Comparison of ENCODE assay signal across 1 cellular context in the genomic region with DNA sequence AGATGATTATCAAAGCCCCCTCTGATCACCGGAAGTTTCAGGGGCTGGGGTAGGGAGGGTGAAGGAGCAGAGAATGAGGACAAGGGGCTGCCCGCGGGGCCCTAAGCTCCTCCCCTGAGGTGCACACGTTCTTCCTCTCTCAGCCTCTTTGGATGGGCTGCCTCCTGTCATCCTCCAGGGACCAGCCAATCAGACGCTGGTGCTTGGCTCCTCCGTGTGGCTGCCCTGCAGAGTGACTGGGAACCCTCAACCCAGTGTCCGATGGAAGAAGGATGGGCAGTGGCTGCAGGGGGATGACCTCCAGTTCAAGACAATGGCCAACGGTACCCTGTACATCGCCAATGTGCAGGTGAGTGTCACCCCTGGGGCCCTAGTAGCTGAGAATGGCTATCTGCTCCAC.
TF ChIP-seq lines count a peak whose summit lies in the region.

No MANE protein-coding gene starts in this region.

TF ChIP-seq in GM23338, 12 proteins besides CTCF, POLR2A, EP300 and RAD21:
- TF ChIP-seq ETS1 (IDR thresholded peaks at IDR 0.05) (no peak), NANOG (IDR thresholded peaks at IDR 0.05; ENCODE audit: borderline replicate concordance) (no peak), CREB1 (CRISPR knock-in tag; IDR thresholded peaks at IDR 0.05; ENCODE audit: low read depth) (no peak), EZH2 (IDR thresholded peaks at IDR 0.05; ENCODE audit: low read depth, unreplicated experiment) (no peak), ZNF462 (CRISPR knock-in tag; IDR thresholded peaks at IDR 0.05) (no peak), ZNF114 (CRISPR knock-in tag; IDR thresholded peaks at IDR 0.05) (no peak), EZH2phosphoT487 (IDR thresholded peaks at IDR 0.05; ENCODE audit: unreplicated experiment) (no peak), JUNB (IDR thresholded peaks at IDR 0.05; ENCODE audit: unreplicated experiment) (no peak), STAT1 (IDR thresholded peaks at IDR 0.05; ENCODE audit: unreplicated experiment) (no peak), ZNF331 (CRISPR knock-in tag; IDR thresholded peaks at IDR 0.05; ENCODE audit: low read depth) (no peak), POLR2AphosphoS5 (IDR thresholded peaks at IDR 0.05; ENCODE audit: low read depth) (no peak)
- TF ChIP-seq, protein P1, sequence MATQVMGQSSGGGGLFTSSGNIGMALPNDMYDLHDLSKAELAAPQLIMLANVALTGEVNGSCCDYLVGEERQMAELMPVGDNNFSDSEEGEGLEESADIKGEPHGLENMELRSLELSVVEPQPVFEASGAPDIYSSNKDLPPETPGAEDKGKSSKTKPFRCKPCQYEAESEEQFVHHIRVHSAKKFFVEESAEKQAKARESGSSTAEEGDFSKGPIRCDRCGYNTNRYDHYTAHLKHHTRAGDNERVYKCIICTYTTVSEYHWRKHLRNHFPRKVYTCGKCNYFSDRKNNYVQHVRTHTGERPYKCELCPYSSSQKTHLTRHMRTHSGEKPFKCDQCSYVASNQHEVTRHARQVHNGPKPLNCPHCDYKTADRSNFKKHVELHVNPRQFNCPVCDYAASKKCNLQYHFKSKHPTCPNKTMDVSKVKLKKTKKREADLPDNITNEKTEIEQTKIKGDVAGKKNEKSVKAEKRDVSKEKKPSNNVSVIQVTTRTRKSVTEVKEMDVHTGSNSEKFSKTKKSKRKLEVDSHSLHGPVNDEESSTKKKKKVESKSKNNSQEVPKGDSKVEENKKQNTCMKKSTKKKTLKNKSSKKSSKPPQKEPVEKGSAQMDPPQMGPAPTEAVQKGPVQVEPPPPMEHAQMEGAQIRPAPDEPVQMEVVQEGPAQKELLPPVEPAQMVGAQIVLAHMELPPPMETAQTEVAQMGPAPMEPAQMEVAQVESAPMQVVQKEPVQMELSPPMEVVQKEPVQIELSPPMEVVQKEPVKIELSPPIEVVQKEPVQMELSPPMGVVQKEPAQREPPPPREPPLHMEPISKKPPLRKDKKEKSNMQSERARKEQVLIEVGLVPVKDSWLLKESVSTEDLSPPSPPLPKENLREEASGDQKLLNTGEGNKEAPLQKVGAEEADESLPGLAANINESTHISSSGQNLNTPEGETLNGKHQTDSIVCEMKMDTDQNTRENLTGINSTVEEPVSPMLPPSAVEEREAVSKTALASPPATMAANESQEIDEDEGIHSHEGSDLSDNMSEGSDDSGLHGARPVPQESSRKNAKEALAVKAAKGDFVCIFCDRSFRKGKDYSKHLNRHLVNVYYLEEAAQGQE (IDR thresholded peaks at IDR 0.05; ENCODE audit: unreplicated experiment) = no peak
TF ChIP-seq in GM23338: peak in this region for 0.
